Comparison of ENCODE assay signal across 29 cellular contexts in the genomic region with DNA sequence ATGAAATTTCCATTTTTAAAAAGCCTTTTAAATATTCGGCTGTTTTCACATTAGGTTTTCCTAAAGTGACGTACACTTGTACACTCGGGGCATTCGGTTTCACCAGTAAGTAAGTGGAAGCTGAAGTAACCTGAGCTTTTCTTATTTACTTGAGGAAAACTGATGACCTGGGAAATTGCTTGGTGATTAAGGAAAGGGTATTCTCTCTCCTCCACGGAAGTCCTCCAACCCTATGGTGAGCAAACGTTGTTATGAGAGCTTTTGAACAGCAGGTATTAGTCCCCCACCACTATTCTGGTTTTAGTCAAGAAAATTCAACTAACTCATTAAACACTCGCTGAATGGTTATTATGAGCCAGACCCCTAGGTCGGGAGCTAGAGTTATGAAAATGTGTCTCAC.
"Had no signal": no experiment of that assay in that cellular context is flagged by ENCODE, and none has a peak within 500 bp of the region (broad histone marks: within the 10 kb centered on the region; RNA-seq: fewer than 3 reads in every experiment).

No MANE protein-coding gene starts in this region.

- ATAC-seq: activated CD8-positive, alpha-beta T cell treated with anti-CD3 and anti-CD28 coated beads for 36 hours; activated naive CD4-positive, alpha-beta T cell treated with anti-CD3 and anti-CD28 coated beads, Interleukin-2, amount 50 U/mL, for 72 hours; activated T-cell treated with anti-CD3 and anti-CD28 coated beads, Interleukin-2, amount 50 U/mL, for 4 hours; activated T-cell treated with anti-CD3 and anti-CD28 coated beads, Interleukin-2, amount 50 U/mL, for 72 hours; activated T-helper 17 cell treated with anti-CD3 and anti-CD28 coated beads, Interleukin-2, amount 50 U/mL, for 72 hours; body of pancreas had no signal

- DNase-seq: activated B cell treated with CpG ODN at 0.5 μM for 24 hours; activated CD4-positive, alpha-beta memory T cell treated with anti-CD3 and anti-CD28 coated beads for 36 hours; activated CD4-positive, alpha-beta T cell treated with anti-CD3 and anti-CD28 coated beads for 4 hours; activated CD4-positive, alpha-beta T cell treated with anti-CD3 and anti-CD28 coated beads, Interleukin-2, amount 10 ng/mL, durations not matched to agents 24 days and 14 days; activated CD4-positive, alpha-beta T cell treated with anti-CD3 and anti-CD28 coated beads, Interleukin-2, amount 50 U/mL, for 1 hour; activated CD4-positive, alpha-beta T cell treated with anti-CD3 and anti-CD28 coated beads, Interleukin-2, amount 50 U/mL, for 4 hours; activated CD4-positive, CD25-positive, alpha-beta regulatory T cell treated with anti-CD3 and anti-CD28 coated beads, Interleukin-2, amount 50 U/mL, for 72 hours; activated CD8-positive, alpha-beta memory T cell treated with anti-CD3 and anti-CD28 coated beads, Interleukin-2, amount 50 U/mL, for 4 hours; activated CD8-positive, alpha-beta T cell treated with anti-CD3 and anti-CD28 coated beads for 36 hours; activated effector memory CD4-positive, alpha-beta T cell treated with anti-CD3 and anti-CD28 coated beads, Interleukin-2, amount 50 U/mL, for 16 hours; activated gamma-delta T cell treated with Interleukin-2 at 50 U/mL for 16 hours; activated naive CD4-positive, alpha-beta T cell; activated naive CD4-positive, alpha-beta T cell treated with anti-CD3 and anti-CD28 coated beads for 36 hours; activated naive CD4-positive, alpha-beta T cell treated with anti-CD3 and anti-CD28 coated beads, Interleukin-2, amount 50 U/mL, for 16 hours; activated naive CD8-positive, alpha-beta T cell treated with anti-CD3 and anti-CD28 coated beads for 36 hours; activated T-cell treated with anti-CD3 and anti-CD28 coated beads for 4 hours; activated T-cell treated with anti-CD3 and anti-CD28 coated beads, Interleukin-2, amount 50 U/mL, for 1 hour; activated T-cell treated with anti-CD3 and anti-CD28 coated beads, Interleukin-2, amount 50 U/mL, for 4 hours; activated T-cell treated with anti-CD3 and anti-CD28 coated beads, Interleukin-2, amount 50 U/mL, for 72 hours; adrenal gland; amniotic stem cell; aorta; body of pancreas; brain microvascular endothelial cell; central memory CD4-positive, alpha-beta T cell; T-helper 2 cell; T-helper 9 cell had no signal
